ENCODE assay signal across 9 cellular contexts in the genomic region with DNA sequence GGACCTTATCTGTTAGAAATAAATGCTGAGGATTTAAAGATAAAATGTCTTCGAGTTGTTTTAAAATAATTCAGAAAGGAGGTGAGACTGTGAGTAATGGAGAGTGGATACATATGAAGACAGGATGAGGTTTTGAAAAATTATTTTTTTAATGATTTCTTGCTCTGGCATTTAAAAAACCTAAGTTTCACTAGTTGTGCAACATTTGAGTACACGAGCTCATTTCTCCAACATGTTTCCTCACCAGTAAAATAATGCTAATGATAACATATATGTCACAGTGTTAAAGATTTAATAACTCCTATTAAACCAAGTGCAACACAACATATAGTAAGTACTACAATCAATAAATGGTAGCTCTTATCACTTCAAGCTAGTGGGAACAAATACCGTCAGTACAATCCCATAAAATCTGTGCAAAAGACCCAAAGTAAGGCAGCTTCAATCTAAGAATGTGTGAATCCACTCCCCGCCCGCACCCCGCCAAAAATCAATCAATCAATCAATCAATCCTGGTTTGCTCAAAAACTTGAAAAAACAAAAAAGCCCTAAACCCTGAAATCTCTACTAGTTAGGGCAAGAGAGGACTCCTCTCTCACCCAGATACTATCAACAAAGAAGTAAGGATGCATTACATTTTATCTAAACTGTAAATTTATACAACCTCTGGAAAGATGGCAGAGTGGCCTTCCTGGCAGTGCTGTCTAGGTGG. TPM values are rescaled to one million over a fixed set of nuclear protein-coding genes. Genes with fewer than 3 reads are reported as not detected.
DNase-seq lines count a peak whose midpoint lies in the region; ATAC-seq, FAIRE-seq and TF ChIP-seq lines count a peak whose summit lies in the region.
"Had no signal": no experiment of that assay in that cellular context is flagged by ENCODE, and none has a peak within 500 bp of the region (broad histone marks: within the 10 kb centered on the region; RNA-seq: fewer than 3 reads in every experiment).

No MANE protein-coding gene starts in this region.

- H3K4me3 ChIP-seq in left ventricle myocardium inferior (peak overlapping the region; percentile 87), K562 (peak overlapping the region; percentile 96), lower lobe of right lung (peak overlapping the region; percentile 91), urinary bladder (ENCODE audit: low read depth, low read length) (peak overlapping the region; percentile 84)

- intact Hi-C loops in left ventricle myocardium inferior (cut with micrococcal nuclease), result no loop called here
- intact Hi-C loops in left ventricle myocardium superior (cut with micrococcal nuclease), result no loop called here
- intact Hi-C loops in K562 (cut with micrococcal nuclease), result no loop called here
- intact Hi-C loops in lower lobe of right lung (cut with DNase I), result no loop called here

- H3K27ac ChIP-seq in left ventricle myocardium inferior (replicated peaks) (no peak overlapping the region), K562 (ENCODE audit: extremely low read depth, low read depth, low read length) (peak overlapping the region; percentile 100), lower lobe of right lung (peak overlapping the region; percentile 98), urinary bladder (ENCODE audit: low read depth) (no peak overlapping the region)

- H3K36me3 ChIP-seq in left ventricle myocardium inferior, result peaks cover 25% of the 10 kb centered on the region
- peaks cover 47% of the 10 kb centered on the region for H3K36me3 ChIP-seq in K562 (ENCODE audit: control insufficient read depth, insufficient read depth, low read length)
- H3K36me3 ChIP-seq in lower lobe of right lung, result peaks cover 32% of the 10 kb centered on the region
- H3K36me3 ChIP-seq in urinary bladder (ENCODE audit: insufficient read depth), result no peaks in the 10 kb centered on the region

- no peak for FAIRE-seq in K562 (lab: Jason Lieb, UNC)
- FAIRE-seq: colon had no signal

- no TSS peak for BruUV-seq in K562 (replicated peaks; lab: Mats Ljungman, UMichigan)

- H3K9me1 ChIP-seq in K562 (ENCODE audit: control insufficient read depth, insufficient read depth, low read length), result no peaks in the 10 kb centered on the region

- peaks cover 70% of the 10 kb centered on the region for H3K79me2 ChIP-seq in K562 (ENCODE audit: control insufficient read depth, insufficient read depth, low read length)

- peaks cover 4% of the 10 kb centered on the region; the same call in 1 of the 2 replicates for H4K20me1 ChIP-seq in K562 (replicated peaks; ENCODE audit: control insufficient read depth, insufficient read depth, low read length)

- no peaks in the 10 kb centered on the region for H3K9me3 ChIP-seq in left ventricle myocardium inferior (replicated peaks)
- no peaks in the 10 kb centered on the region for H3K9me3 ChIP-seq in K562 (replicated peaks; ENCODE audit: control insufficient read depth, insufficient read depth, low read depth, low read length)
- no peaks in the 10 kb centered on the region for H3K9me3 ChIP-seq in lower lobe of right lung

- H3K9ac ChIP-seq in K562 (ENCODE audit: insufficient read depth in 1 of 2, low read depth in 2 of 2, low read length in 2 of 2), result peak overlapping the region; percentile 93 to 99; a peak in 3 of 4 replicates

- peak overlapping the region; percentile 93 for H3K4me2 ChIP-seq in K562 (ENCODE audit: insufficient read depth, low read length)

- no peak for TF ChIP-seq CTCF in left ventricle myocardium inferior (IDR thresholded peaks at IDR 0.05; ENCODE audit: borderline replicate concordance)
- no peak for TF ChIP-seq CTCF in K562 (IDR thresholded peaks at IDR 0.05 in 2 of 3, conservative IDR thresholded peaks at IDR 0.05 in 1 of 3; ENCODE audit: insufficient read depth in 2 of 3, low read depth in 1 of 3, low read length in 3 of 3)
- no peak for TF ChIP-seq CTCF in lower lobe of right lung (IDR thresholded peaks at IDR 0.05)

- CTCF ChIA-PET in K562 (lab: Yijun Ruan, JAX; ENCODE audit: low intra/inter-chr PET ratio), result no interaction called here

- no peak for TF ChIP-seq EP300 in K562 (IDR thresholded peaks at IDR 0.05; ENCODE audit: low read length)

- no peak for TF ChIP-seq RAD21 in K562 (CRISPR knock-in tag; conservative IDR thresholded peaks at IDR 0.05 in 1 of 2, IDR thresholded peaks at IDR 0.05 in 1 of 2)

- POLR2A ChIA-PET in K562 (lab: Yijun Ruan, JAX), result interaction anchor here (1.0 to 1.1 kb wide), 2 partner anchors 13 to 16 kb away, joined by 3 to 5 read pairs; no protein-coding TSS in a partner anchor

- WGBS in K562 (ENCODE audit: insufficient coverage, low coverage, missing lambda C conversion rate), result 5% methylated on average over 6 of the region's 6 CpGs
- WGBS in urinary bladder, result 52% methylated on average over 6 of the region's 6 CpGs

- ATAC-seq in left ventricle myocardium superior (no peak), K562 (no peak), lower lobe of right lung (no peak)

- no peak for TF ChIP-seq POLR2A in K562 (conservative IDR thresholded peaks at IDR 0.05)

- H3K4me1 ChIP-seq in left ventricle myocardium inferior, result peaks cover 41% of the 10 kb centered on the region
- no peaks in the 10 kb centered on the region; a peak in 1 of 5 replicates for H3K4me1 ChIP-seq in K562 (replicated peaks in 1 of 2; ENCODE audit: control insufficient read depth in 2 of 2, insufficient read depth in 2 of 2, low read length in 2 of 2)
- H3K4me1 ChIP-seq in lower lobe of right lung, result peaks cover 22% of the 10 kb centered on the region
- no peaks in the 10 kb centered on the region for H3K4me1 ChIP-seq in urinary bladder (ENCODE audit: insufficient read depth)

- H3K27me3 ChIP-seq in left ventricle myocardium inferior (ENCODE audit: low read depth) (no peaks in the 10 kb centered on the region), K562 (ENCODE audit: control insufficient read depth in 2 of 2, insufficient read depth in 2 of 2, low read length in 2 of 2) (no peaks in the 10 kb centered on the region), lower lobe of right lung (ENCODE audit: low read depth) (no peaks in the 10 kb centered on the region)

- in situ Hi-C loops in K562 (cut with MboI), result no loop called here

- no peak for DNase-seq in left ventricle myocardium inferior
- DNase-seq in left ventricle myocardium superior, result no peak
- DNase-seq in K562 (ENCODE audit: extremely low read depth in 1 of 4, low spot score in 3 of 4), result no peak
- DNase-seq in lower lobe of right lung, result no peak
- DNase-seq in middle frontal gyrus (ENCODE audit: extremely low spot score, low spot score), result no peak
- no peak for DNase-seq in SIG-M5 (lab: John Stamatoyannopoulos, UW)
- no peak for DNase-seq in GM19238 (ENCODE audit: insufficient read length, low spot score)

- H2AFZ ChIP-seq in K562 (ENCODE audit: low read depth, low read length), result peak overlapping the region; percentile 75; the same call in 1 of the 2 replicates

TF ChIP-seq in K562, 482 proteins besides CTCF, POLR2A, EP300 and RAD21:
- no peak for TF ChIP-seq HNRNPH1 (optimal IDR thresholded peaks at IDR 0.05; ENCODE audit: low read depth, low read length)
- 0 out of 2 replicates have a peak, but pooled peaks have one; percentile 22 for TF ChIP-seq CEBPB (tag; IDR thresholded peaks at IDR 0.05)
TF ChIP-seq in K562: peak in this region for 1.

RNA-seq across cellular contexts. Expression of a gene that starts 1.3 kb away (rescaled TPM):
- 9.1 TPM for total RNA-seq in left ventricle myocardium inferior
- total RNA-seq in left ventricle myocardium superior, result 7.9 TPM
- 29.2 and 46.7 TPM in 2 replicates for total RNA-seq in K562 (2011; cell fraction: chromatin; rRNA removed; ENCODE audit: low replicate concordance)
- total RNA-seq in K562 (2011; cell fraction: nucleolus; rRNA removed), result 50.2 and 54.5 TPM in 2 replicates
- total RNA-seq in K562 (2011; cell fraction: nucleoplasm; rRNA removed), result 54.8 and 75.2 TPM in 2 replicates
- 36.6 and 41.8 TPM in 2 replicates for total RNA-seq in K562 (2014; rRNA removed)
- total RNA-seq in K562 (2014; rRNA removed; fragmentation: Illumina TruSeq; extraction: Trizol), result 52.7 and 59.5 TPM in 2 replicates
- 45.2 and 47.3 TPM in 2 replicates for total RNA-seq in K562 (2015; rRNA removed; fragmentation: Illumina TruSeq; extraction: Trizol)
- total RNA-seq in K562 (2021), result 31.3 and 33.6 TPM in 2 replicates
- 39.8 and 58.9 TPM in 2 replicates for polyA plus RNA-seq in K562 (2011; rRNA removed)
- 11.6 and 22.1 TPM in 2 replicates for polyA plus RNA-seq in K562 (2011; cell fraction: cytosol; rRNA removed)
- polyA plus RNA-seq in K562 (2011; cell fraction: nucleus; rRNA removed), result 15.8 and 19.7 TPM in 2 replicates
- polyA plus RNA-seq in K562 (2012), result 30.3 and 32.3 TPM in 2 replicates
- polyA plus RNA-seq in K562 (2014; fragmentation: Illumina TruSeq; extraction: Trizol), result 43.3 and 46.7 TPM in 2 replicates
- 10 to 100 TPM; 76.7 to 80.5 TPM for polyA plus RNA-seq in K562 (2014; fragmentation: Nextera tagmentation; extraction: Ambion mirVana)
- 44.5 and 48.2 TPM in 2 replicates for polyA plus RNA-seq in K562 (2014; rRNA removed)
- 29.5 and 30.8 TPM in 2 replicates for polyA minus RNA-seq in K562 (2011; rRNA and poly(A)+ RNA removed)
- polyA minus RNA-seq in K562 (2011; cell fraction: cytosol; rRNA and poly(A)+ RNA removed), result 8.8 and 14.4 TPM in 2 replicates
- 27.9 and 30.2 TPM in 2 replicates for polyA minus RNA-seq in K562 (2011; cell fraction: nucleus; rRNA and poly(A)+ RNA removed)
- total RNA-seq in lower lobe of right lung, result 30.6 TPM
- total RNA-seq in urinary bladder, result 43.4 TPM
- polyA plus RNA-seq in urinary bladder, result 39.0 TPM

RNA-seq across cellular contexts. Expression of a gene that starts 2.7 kb away (rescaled TPM):
- 23.8 TPM for total RNA-seq in left ventricle myocardium inferior
- total RNA-seq in left ventricle myocardium superior, result 20.8 TPM
- total RNA-seq in K562 (2011; cell fraction: chromatin; rRNA removed; ENCODE audit: low replicate concordance), result 47.0 and 108 TPM in 2 replicates
- total RNA-seq in K562 (2011; cell fraction: nucleolus; rRNA removed), result 32.4 and 43.4 TPM in 2 replicates
- total RNA-seq in K562 (2011; cell fraction: nucleoplasm; rRNA removed), result 77.8 and 103 TPM in 2 replicates
- 67.4 and 81.1 TPM in 2 replicates for total RNA-seq in K562 (2014; rRNA removed)
- total RNA-seq in K562 (2014; rRNA removed; fragmentation: Illumina TruSeq; extraction: Trizol), result 104 and 116 TPM in 2 replicates
- total RNA-seq in K562 (2015; rRNA removed; fragmentation: Illumina TruSeq; extraction: Trizol), result 86.4 and 87.4 TPM in 2 replicates
- 75.3 and 75.5 TPM in 2 replicates for total RNA-seq in K562 (2021)
- 104 and 116 TPM in 2 replicates for polyA plus RNA-seq in K562 (2011; rRNA removed)
- polyA plus RNA-seq in K562 (2011; cell fraction: cytosol; rRNA removed), result 39.5 and 67.3 TPM in 2 replicates
- 78.7 and 122 TPM in 2 replicates for polyA plus RNA-seq in K562 (2011; cell fraction: nucleus; rRNA removed)
- polyA plus RNA-seq in K562 (2012), result 87.5 and 161 TPM in 2 replicates
- 133 and 137 TPM in 2 replicates for polyA plus RNA-seq in K562 (2014; fragmentation: Illumina TruSeq; extraction: Trizol)
- 100 to 1,000 TPM; 564 to 571 TPM for polyA plus RNA-seq in K562 (2014; fragmentation: Nextera tagmentation; extraction: Ambion mirVana)
- polyA plus RNA-seq in K562 (2014; rRNA removed), result 110 and 139 TPM in 2 replicates
- polyA minus RNA-seq in K562 (2011; rRNA and poly(A)+ RNA removed), result 70.5 and 79.1 TPM in 2 replicates
- 24.5 and 28.5 TPM in 2 replicates for polyA minus RNA-seq in K562 (2011; cell fraction: cytosol; rRNA and poly(A)+ RNA removed)
- polyA minus RNA-seq in K562 (2011; cell fraction: nucleus; rRNA and poly(A)+ RNA removed), result 21.3 and 34.3 TPM in 2 replicates
- 33.2 TPM for total RNA-seq in lower lobe of right lung
- total RNA-seq in urinary bladder, result 45.0 TPM
- polyA plus RNA-seq in urinary bladder, result 29.4 TPM

Comparison
In these comparisons a context has a peak if more than half of its experiments do, and no peak if none do; other contexts are left out.
1. H3K27ac ChIP-seq: peak in K562 (single experiment) and lower lobe of right lung (single experiment); none in left ventricle myocardium inferior (single experiment) and urinary bladder (single experiment).
2. Peak in every context shown above with its lines, with median percentiles within 50 percentile points of each other: H3K4me3 ChIP-seq.